8 cellular contexts compared by ENCODE assay signal in the genomic region with DNA sequence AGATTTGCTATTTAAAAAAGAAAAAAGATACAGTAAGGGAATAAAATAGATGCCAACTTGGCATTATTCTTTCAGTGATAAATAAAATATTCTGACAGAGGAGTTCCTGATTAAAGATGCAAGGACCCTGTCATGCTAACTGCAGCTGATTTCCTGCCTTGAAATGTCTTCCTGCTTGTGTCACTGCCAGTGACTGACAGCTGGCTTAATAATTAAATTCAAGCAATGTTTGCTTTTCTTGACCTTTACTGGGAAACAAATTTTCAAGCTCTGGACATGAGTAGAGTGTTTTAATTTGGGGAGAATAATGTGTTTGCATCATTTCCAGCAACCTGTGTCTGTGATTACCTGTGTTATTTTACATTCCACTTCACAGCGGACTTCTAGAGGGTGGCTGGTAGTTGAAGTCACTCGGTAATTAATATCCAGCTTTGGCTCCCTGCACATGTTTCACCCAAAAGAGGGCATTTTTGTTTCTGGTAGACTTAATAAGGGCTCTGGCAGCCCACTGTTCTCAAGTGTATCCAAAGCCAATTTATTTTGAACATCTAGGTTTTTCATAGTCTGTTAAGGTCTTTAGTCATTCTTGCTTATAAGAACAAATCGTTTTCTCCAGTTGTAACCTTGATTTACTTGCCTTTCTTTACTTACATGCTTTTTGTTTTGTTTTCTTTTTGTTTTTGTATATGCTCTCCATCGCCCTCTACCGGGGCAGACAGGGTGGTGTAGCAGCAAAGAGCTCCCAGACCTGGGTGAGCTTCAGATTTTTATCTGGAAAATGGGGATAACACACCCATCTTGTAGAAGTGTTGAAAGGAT. TPM values are rescaled to one million over a fixed set of nuclear protein-coding genes. Genes with fewer than 3 reads are reported as not detected.
A peak's percentile ranks its signal among the peaks of the same experiment; 100 is the strongest.
DNase-seq lines count a peak whose midpoint lies in the region; FAIRE-seq and TF ChIP-seq lines count a peak whose summit lies in the region.

No MANE protein-coding gene starts in this region.

- H3K36me3 ChIP-seq in A673 (ENCODE audit: insufficient read depth, low read length, poor library complexity, severe bottlenecking) = no peaks in the 10 kb centered on the region

- peak overlapping the region; percentile 77 for H3K27ac ChIP-seq in A673 (ENCODE audit: low read depth, low read length, poor library complexity, severe bottlenecking)

- intact Hi-C loops in A673 (cut with micrococcal nuclease; ENCODE audit: unreplicated experiment) = loop anchor here (5.0 kb wide), 1 partner anchor 98 kb away; no protein-coding TSS in a partner anchor

- CTCF ChIA-PET in A673 (lab: Charles Lee) = interaction anchor here (1.0 to 2.1 kb wide), 7 partner anchors 9 to 128 kb away, joined by 3 to 20 read pairs (median 4); partner anchors contain the start of genes APLF and FBXO48

- peak; percentile 75 for FAIRE-seq in GM18507 (lab: Jason Lieb, UNC)
- FAIRE-seq in HTR-8/SVneo (lab: Jason Lieb, UNC) = no peak

- H3K4me1 Mint-ChIP-seq in T-helper 2 cell treated with Interferon-gamma antibody and Interleukin-4, amounts not matched to agents 5 μg/mL and 100 μg/mL, for 36 hours (ENCODE audit: low read depth) = peaks cover 7% of the 10 kb centered on the region
- peaks cover 6% of the 10 kb centered on the region for H3K4me1 Mint-ChIP-seq in brain

- TF ChIP-seq CTCF in A673 (conservative IDR thresholded peaks at IDR 0.05; ENCODE audit: low read depth, low read length) (peak; percentile 94), brain (conservative IDR thresholded peaks at IDR 0.05) (peak; percentile 43 to 68)

- peak overlapping the region; percentile 13 for H3K27ac Mint-ChIP-seq in T-helper 2 cell treated with Interferon-gamma antibody and Interleukin-4, amounts not matched to agents 5 μg/mL and 100 μg/mL, for 36 hours
- H3K27ac Mint-ChIP-seq in brain = no peak overlapping the region

- BruUV-seq in A673 (replicated peaks; lab: Mats Ljungman, UMichigan) = no TSS peak

- H3K4me3 ChIP-seq in A673 (ENCODE audit: low read depth, low read length, poor library complexity, severe bottlenecking) = peak overlapping the region; percentile 7

- no peaks in the 10 kb centered on the region for H3K36me3 Mint-ChIP-seq in T-helper 2 cell treated with Interferon-gamma antibody and Interleukin-4, amounts not matched to agents 5 μg/mL and 100 μg/mL, for 36 hours (ENCODE audit: low read depth)
- no peaks in the 10 kb centered on the region for H3K36me3 Mint-ChIP-seq in brain

- H3K27me3 Mint-ChIP-seq in T-helper 2 cell treated with Interferon-gamma antibody and Interleukin-4, amounts not matched to agents 5 μg/mL and 100 μg/mL, for 36 hours (ENCODE audit: low read depth) = peaks cover 16% of the 10 kb centered on the region
- peaks cover 7% of the 10 kb centered on the region for H3K27me3 Mint-ChIP-seq in brain

- H3K27me3 ChIP-seq in A673 (replicated peaks; ENCODE audit: insufficient read depth, low read depth, low read length, poor library complexity) = no peaks in the 10 kb centered on the region

- H3K9me3 ChIP-seq in A673 (ENCODE audit: low read depth, low read length, poor library complexity, severe bottlenecking) = no peaks in the 10 kb centered on the region

- POLR2A ChIA-PET in A673 (lab: Charles Lee; ENCODE audit: low non-redundant PET) = interaction anchor here (0.5 to 0.7 kb wide), 2 partner anchors 96 to 607 kb away, joined by 3 read pairs; no protein-coding TSS in a partner anchor

- peaks cover 23% of the 10 kb centered on the region for H3K4me1 ChIP-seq in A673 (ENCODE audit: insufficient read depth, low read length, poor library complexity, severe bottlenecking)

- peak overlapping the region; percentile 13 for H3K4me3 Mint-ChIP-seq in T-helper 2 cell treated with Interferon-gamma antibody and Interleukin-4, amounts not matched to agents 5 μg/mL and 100 μg/mL, for 36 hours
- H3K4me3 Mint-ChIP-seq in brain = no peak overlapping the region

- DNase-seq in A673 (ENCODE audit: low spot score) = peak; percentile 81
- DNase-seq in GM18507 (ENCODE audit: extremely low spot score, insufficient read length, low read depth) = peak; percentile 8
- DNase-seq in HTR-8/SVneo (ENCODE audit: insufficient read length, low spot score) = peak; percentile 26
- peak; percentile 26 for DNase-seq in T-helper 2 cell treated with Interferon-gamma antibody and Interleukin-4, amounts not matched to agents 5 μg/mL and 100 μg/mL, for 36 hours (ENCODE audit: low spot score)
- DNase-seq in kidney tubule cell (ENCODE audit: low spot score) = peak; percentile 82
- peak; percentile 21 for DNase-seq in stimulated activated CD8-positive, alpha-beta memory T cell treated with anti-CD3 and anti-CD28 coated beads, Interleukin-12 subunit alpha, Interleukin-12 subunit beta, amount 100 ng/mL, for 1 hour (ENCODE audit: low read depth)
- no peak for DNase-seq in NCI-H446 (lab: John Stamatoyannopoulos, UW)

- peaks cover under 1% of the 10 kb centered on the region for H3K9me3 Mint-ChIP-seq in T-helper 2 cell treated with Interferon-gamma antibody and Interleukin-4, amounts not matched to agents 5 μg/mL and 100 μg/mL, for 36 hours
- peaks cover 8 to 12% (median 9%) of the 10 kb centered on the region in 5 experiments for H3K9me3 Mint-ChIP-seq in brain

RNA-seq across cellular contexts. Expression of gene PROKR1, which starts 48.5 kb away (rescaled TPM):
- 15.7 and 19.6 TPM in 2 replicates for total RNA-seq in A673 (2021)
- polyA plus RNA-seq in brain (ENCODE audit: insufficient read depth, low read depth, low replicate concordance) = not detected

Comparison
In these comparisons a context has a peak if more than half of its experiments do, and no peak if none do; other contexts are left out.
1. DNase-seq: peak in A673 (single experiment), GM18507 (single experiment), HTR-8/SVneo (single experiment), T-helper 2 cell treated with Interferon-gamma antibody and Interleukin-4, amounts not matched to agents 5 μg/mL and 100 μg/mL, for 36 hours (single experiment), kidney tubule cell (single experiment) and stimulated activated CD8-positive, alpha-beta memory T cell treated with anti-CD3 and anti-CD28 coated beads, Interleukin-12 subunit alpha, Interleukin-12 subunit beta, amount 100 ng/mL, for 1 hour (single experiment); none in NCI-H446 (0 of 2).